ENCODE assay signal across 14 cellular contexts in genomic region chr11:117610045-117610444, GRCh38.
A peak's percentile ranks its signal among the peaks of the same experiment; 100 is the strongest.
DNase-seq lines count a peak whose midpoint lies in the region; ATAC-seq, FAIRE-seq and TF ChIP-seq lines count a peak whose summit lies in the region.
"Had no signal": no experiment of that assay in that cellular context is flagged by ENCODE, and none has a peak within 500 bp of the region (broad histone marks: within the 10 kb centered on the region; RNA-seq: fewer than 3 reads in every experiment).

No MANE protein-coding gene starts in this region.

- H3K4me1 ChIP-seq in heart right ventricle (peaks cover 0 to 10% (median 0%) of the 10 kb centered on the region in 9 donors), kidney (ENCODE audit: control insufficient read depth in 1 of 2, insufficient read depth in 1 of 2, low read depth in 1 of 2, low read length in 2 of 2) (no peaks in the 10 kb centered on the region)

- H3K36me3 Mint-ChIP-seq in stimulated activated effector memory CD8-positive, alpha-beta T cell treated with anti-CD3 and anti-CD28 coated beads, Interleukin-12 subunit alpha, Interleukin-12 subunit beta, amount 100 ng/mL, for 72 hours: no peaks in the 10 kb centered on the region
- H3K36me3 Mint-ChIP-seq: naive thymus-derived CD8-positive, alpha-beta T cell had no signal

- WGBS in heart right ventricle, 2 donors: 72 to 82% methylated on average over 4 of the region's 4 CpGs

- no peak for ATAC-seq in heart right ventricle
- ATAC-seq in HG02852 (IDR thresholded peaks at IDR 0.05; ENCODE audit: unreplicated experiment): peak; percentile 49
- ATAC-seq in stimulated activated effector memory CD8-positive, alpha-beta T cell treated with anti-CD3 and anti-CD28 coated beads, Interleukin-12 subunit alpha, Interleukin-12 subunit beta, amount 100 ng/mL, for 72 hours: peak; percentile 65
- no peak for ATAC-seq in HG03469 (IDR thresholded peaks at IDR 0.05; ENCODE audit: unreplicated experiment)
- ATAC-seq: naive thymus-derived CD8-positive, alpha-beta T cell had no signal

- in situ Hi-C loops in astrocyte of the spinal cord (cut with HindIII; ENCODE audit: low sequenced_read_pairs): no loop called here

- H3K9ac ChIP-seq in kidney (ENCODE audit: low read length in 2 of 2): no peak overlapping the region
- H3K9ac ChIP-seq: BLaER1 treated with 17β-estradiol and CSF1 and Interleukin-3, amounts not matched to agents 10 nM and 100 nM had no signal

- TF ChIP-seq CTCF in heart right ventricle (IDR thresholded peaks at IDR 0.05) (no peak), astrocyte of the spinal cord (IDR thresholded peaks at IDR 0.05; ENCODE audit: low read depth, low read length) (no peak), kidney (IDR thresholded peaks at IDR 0.05; ENCODE audit: borderline replicate concordance, extremely low read depth, insufficient read depth) (no peak)

- peak; percentile 14 for DNase-seq in cardiac septum (ENCODE audit: low spot score)
- no peak for DNase-seq in heart right ventricle
- peak; percentile 8 for DNase-seq in astrocyte of the spinal cord (ENCODE audit: low read depth, low spot score)
- DNase-seq in stimulated activated effector memory CD8-positive, alpha-beta T cell treated with anti-CD3 and anti-CD28 coated beads, Interleukin-12 subunit alpha, Interleukin-12 subunit beta, amount 100 ng/mL, for 72 hours (ENCODE audit: low spot score in 2 of 2): peak; percentile 6 to 59
- no peak for DNase-seq in NCI-H345 (lab: John Stamatoyannopoulos, UW)
- DNase-seq in kidney: no peak
- DNase-seq: activated gamma-delta T cell; cortex of kidney; naive thymus-derived CD8-positive, alpha-beta T cell; NCI-H2171 treated with DMSO at 0.1 percent for 48 hours had no signal

- H3K27ac ChIP-seq in heart right ventricle: no peak overlapping the region
- H3K27ac ChIP-seq in kidney (ENCODE audit: low read depth in 2 of 2, low read length in 2 of 2): no peak overlapping the region
- H3K27ac ChIP-seq: BLaER1 treated with 17β-estradiol and CSF1 and Interleukin-3, amounts not matched to agents 10 nM and 100 nM had no signal

- no peak for FAIRE-seq in kidney (lab: Jason Lieb, UNC)
- FAIRE-seq: TTC549 had no signal

- H3K4me3 ChIP-seq in heart right ventricle: no peak overlapping the region
- H3K4me3 ChIP-seq in astrocyte of the spinal cord (ENCODE audit: low read depth, low read length): no peak overlapping the region
- H3K4me3 ChIP-seq in kidney (ENCODE audit: low read length in 2 of 2): no peak overlapping the region
- H3K4me3 ChIP-seq: BLaER1 treated with 17β-estradiol and CSF1 and Interleukin-3, amounts not matched to agents 10 nM and 100 nM had no signal

- no peaks in the 10 kb centered on the region for H3K9me3 Mint-ChIP-seq in stimulated activated effector memory CD8-positive, alpha-beta T cell treated with anti-CD3 and anti-CD28 coated beads, Interleukin-12 subunit alpha, Interleukin-12 subunit beta, amount 100 ng/mL, for 72 hours

- no peaks in the 10 kb centered on the region for H3K27me3 ChIP-seq in heart right ventricle
- H3K27me3 ChIP-seq: BLaER1 treated with 17β-estradiol and CSF1 and Interleukin-3, amounts not matched to agents 10 nM and 100 nM had no signal

- intact Hi-C loops in cardiac septum (cut with DNase I) (no loop called here), heart right ventricle (cut with DNase I) (no loop called here), kidney (cut with DNase I) (no loop called here)

- no peaks in the 10 kb centered on the region for H3K36me3 ChIP-seq in heart right ventricle
- H3K36me3 ChIP-seq in kidney (ENCODE audit: control insufficient read depth in 1 of 2, insufficient read depth in 2 of 2, low read length in 2 of 2): no peaks in the 10 kb centered on the region
- H3K36me3 ChIP-seq: BLaER1 treated with 17β-estradiol and CSF1 and Interleukin-3, amounts not matched to agents 10 nM and 100 nM had no signal

- no peak overlapping the region for H3K27ac Mint-ChIP-seq in stimulated activated effector memory CD8-positive, alpha-beta T cell treated with anti-CD3 and anti-CD28 coated beads, Interleukin-12 subunit alpha, Interleukin-12 subunit beta, amount 100 ng/mL, for 72 hours
- H3K27ac Mint-ChIP-seq: naive thymus-derived CD8-positive, alpha-beta T cell had no signal

- H3K9me3 ChIP-seq in heart right ventricle (peaks cover 0 to 7% (median 0%) of the 10 kb centered on the region in 11 donors), kidney (ENCODE audit: control insufficient read depth in 1 of 2, low read length in 2 of 2) (no peaks in the 10 kb centered on the region)

- peaks cover 27% of the 10 kb centered on the region for H3K4me1 Mint-ChIP-seq in stimulated activated effector memory CD8-positive, alpha-beta T cell treated with anti-CD3 and anti-CD28 coated beads, Interleukin-12 subunit alpha, Interleukin-12 subunit beta, amount 100 ng/mL, for 72 hours

- H3K4me3 Mint-ChIP-seq in stimulated activated effector memory CD8-positive, alpha-beta T cell treated with anti-CD3 and anti-CD28 coated beads, Interleukin-12 subunit alpha, Interleukin-12 subunit beta, amount 100 ng/mL, for 72 hours: no peak overlapping the region
- H3K4me3 Mint-ChIP-seq: naive thymus-derived CD8-positive, alpha-beta T cell had no signal

Comparison
In these comparisons a context has a peak if more than half of its experiments do, and no peak if none do; other contexts are left out.
1. DNase-seq: peak in cardiac septum (single experiment), astrocyte of the spinal cord (single experiment) and stimulated activated effector memory CD8-positive, alpha-beta T cell treated with anti-CD3 and anti-CD28 coated beads, Interleukin-12 subunit alpha, Interleukin-12 subunit beta, amount 100 ng/mL, for 72 hours (2 of 2); none in heart right ventricle (0 of 2), NCI-H345 (single experiment) and kidney (single experiment).
2. ATAC-seq: peak in HG02852 (single experiment) and stimulated activated effector memory CD8-positive, alpha-beta T cell treated with anti-CD3 and anti-CD28 coated beads, Interleukin-12 subunit alpha, Interleukin-12 subunit beta, amount 100 ng/mL, for 72 hours (single experiment); none in heart right ventricle (0 of 8) and HG03469 (single experiment).